1 cellular context compared by ENCODE assay signal in genomic region chr7:75010036-75010435, GRCh38.
TF ChIP-seq lines count a peak whose summit lies in the region.

No MANE protein-coding gene starts in this region.

TF ChIP-seq in K562, 482 proteins besides CTCF, POLR2A, EP300 and RAD21 (continued from another document):
- TF ChIP-seq ZNF121 (CRISPR knock-in tag; conservative IDR thresholded peaks at IDR 0.05): 0 out of 2 replicates have a peak, but pooled peaks have one; percentile 19
- no peak for TF ChIP-seq BCLAF1 (IDR thresholded peaks at IDR 0.05; ENCODE audit: borderline replicate concordance in 1 of 2, control insufficient read depth in 1 of 2, low read depth in 2 of 2, low read length in 1 of 2)
- no peak for TF ChIP-seq ZNF398 (CRISPR knock-in tag; IDR thresholded peaks at IDR 0.05)
- no peak for TF ChIP-seq MEF2A (IDR thresholded peaks at IDR 0.05; ENCODE audit: control insufficient read depth, low read depth, low read length)
- no peak for TF ChIP-seq ZNF586 (CRISPR knock-in tag; conservative IDR thresholded peaks at IDR 0.05)
- no peak for TF ChIP-seq E2F5 (CRISPR knock-in tag; IDR thresholded peaks at IDR 0.05)
- TF ChIP-seq HMG20A (CRISPR knock-in tag; conservative IDR thresholded peaks at IDR 0.05): no peak
- no peak for TF ChIP-seq HIVEP1 (CRISPR knock-in tag; IDR thresholded peaks at IDR 0.05)
- peak; percentile 80 for TF ChIP-seq ZNF436 (CRISPR knock-in tag; IDR thresholded peaks at IDR 0.05)
- no peak for TF ChIP-seq ZNF133 (CRISPR knock-in tag; IDR thresholded peaks at IDR 0.05)
- peak; percentile 94 for TF ChIP-seq RBM25 (IDR thresholded peaks at IDR 0.05; ENCODE audit: low read depth, low read length, severe bottlenecking)
- TF ChIP-seq UBTF (IDR thresholded peaks at IDR 0.05; ENCODE audit: borderline replicate concordance in 1 of 2, low read depth in 2 of 2, low read length in 2 of 2): no peak
- TF ChIP-seq ZNF764 (CRISPR knock-in tag; IDR thresholded peaks at IDR 0.05; ENCODE audit: low read depth): no peak
- no peak for TF ChIP-seq ATF1 (CRISPR knock-in tag; IDR thresholded peaks at IDR 0.05)
- TF ChIP-seq ATF1 (tag; IDR thresholded peaks at IDR 0.05): no peak
- TF ChIP-seq ZFP36 (IDR thresholded peaks at IDR 0.05; ENCODE audit: low read depth, low read length, partially characterized antibody): peak; percentile 97
- TF ChIP-seq MITF (IDR thresholded peaks at IDR 0.05): no peak
- no peak for TF ChIP-seq TEAD4 (IDR thresholded peaks at IDR 0.05; ENCODE audit: low read length)
- no peak for TF ChIP-seq TEAD4 (CRISPR knock-in tag; IDR thresholded peaks at IDR 0.05; ENCODE audit: borderline replicate concordance)
- no peak for TF ChIP-seq PRPF4 (IDR thresholded peaks at IDR 0.05; ENCODE audit: insufficient read depth, low read depth, low read length, poor library complexity, severe bottlenecking)
- no peak for TF ChIP-seq KDM2B (CRISPR knock-in tag; IDR thresholded peaks at IDR 0.05)
- TF ChIP-seq OTX1 (CRISPR knock-in tag; IDR thresholded peaks at IDR 0.05): no peak
- no peak for TF ChIP-seq EZH2 (IDR thresholded peaks at IDR 0.05; ENCODE audit: borderline replicate concordance, low read depth, low read length)
- no peak for TF ChIP-seq GTF2B (IDR thresholded peaks at IDR 0.05; ENCODE audit: extremely low read depth, insufficient read length)
- no peak for TF ChIP-seq MLX (CRISPR knock-in tag; conservative IDR thresholded peaks at IDR 0.05)
- no peak for TF ChIP-seq ZNF511 (CRISPR knock-in tag; IDR thresholded peaks at IDR 0.05)
- TF ChIP-seq ZNF639 (CRISPR knock-in tag; conservative IDR thresholded peaks at IDR 0.05 in 1 of 2, IDR thresholded peaks at IDR 0.05 in 1 of 2): no peak
- no peak for TF ChIP-seq ZNF609 (CRISPR knock-in tag; IDR thresholded peaks at IDR 0.05; ENCODE audit: borderline replicate concordance)
- no peak for TF ChIP-seq ID3 (CRISPR knock-in tag; IDR thresholded peaks at IDR 0.05)
- TF ChIP-seq ID3 (tag; IDR thresholded peaks at IDR 0.05): no peak
- no peak for TF ChIP-seq TRIM28 (IDR thresholded peaks at IDR 0.05)
- TF ChIP-seq SMARCA5 (IDR thresholded peaks at IDR 0.05): peak; percentile 91
- no peak for TF ChIP-seq NR2C1 (IDR thresholded peaks at IDR 0.05)
- no peak for TF ChIP-seq NR2C1 (tag; IDR thresholded peaks at IDR 0.05)
- TF ChIP-seq KDM1A (IDR thresholded peaks at IDR 0.05): peak; percentile 52 to 74; a peak in 3 of 4 replicates
- no peak for TF ChIP-seq NFXL1 (CRISPR knock-in tag; IDR thresholded peaks at IDR 0.05)
- TF ChIP-seq BCOR (IDR thresholded peaks at IDR 0.05): peak; percentile 92
- TF ChIP-seq TCFL5 (CRISPR knock-in tag; conservative IDR thresholded peaks at IDR 0.05): no peak
- no peak for TF ChIP-seq MYNN (IDR thresholded peaks at IDR 0.05)
- TF ChIP-seq MYNN (CRISPR knock-in tag; IDR thresholded peaks at IDR 0.05): no peak
- no peak for TF ChIP-seq ARID2 (IDR thresholded peaks at IDR 0.05)
- no peak for TF ChIP-seq ZNF589 (CRISPR knock-in tag; IDR thresholded peaks at IDR 0.05; ENCODE audit: low read depth)
